In the genomic region with DNA sequence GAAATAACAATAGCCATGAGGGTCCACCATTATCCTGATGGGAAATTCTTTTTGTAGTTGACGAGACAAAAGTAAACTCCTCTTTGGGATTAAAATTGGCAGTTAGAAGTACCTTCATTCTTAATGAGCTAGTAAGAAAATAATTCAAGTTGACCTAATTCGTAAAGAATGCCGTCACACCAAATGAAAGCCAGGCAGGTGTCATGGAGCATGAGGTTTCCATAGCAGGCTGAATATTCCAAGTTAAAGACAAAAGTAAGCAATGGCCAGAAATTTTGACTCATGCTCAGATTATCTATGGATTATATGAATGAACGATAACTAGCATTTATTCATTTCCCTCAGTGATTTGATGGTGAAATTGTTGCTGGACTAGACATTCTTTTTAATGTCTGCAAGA, we compare ENCODE assay signal across 26 cellular contexts.
DNase-seq lines count a peak whose midpoint lies in the region; ATAC-seq and TF ChIP-seq lines count a peak whose summit lies in the region.
"Had no signal": no experiment of that assay in that cellular context is flagged by ENCODE, and none has a peak within 500 bp of the region (broad histone marks: within the 10 kb centered on the region; RNA-seq: fewer than 3 reads in every experiment).

No MANE protein-coding gene starts in this region.

- H3K36me3 Mint-ChIP-seq in activated T-cell treated with anti-CD3 and anti-CD28 coated beads, Interleukin-2, amount 50 U/mL, for 24 hours (ENCODE audit: low read depth), result no peaks in the 10 kb centered on the region
- H3K36me3 Mint-ChIP-seq: CD14-positive monocyte had no signal

- H4K20me1 ChIP-seq in mammary epithelial cell (ENCODE audit: insufficient read depth, low read length) (no peaks in the 10 kb centered on the region), smooth muscle cell (ENCODE audit: low read depth) (no peaks in the 10 kb centered on the region)

- in situ Hi-C loops in mammary epithelial cell (cut with MboI; ENCODE audit: low sequenced_read_pairs in 2 of 2), result loop anchor here in 1 of 2 donors (25.0 kb wide), 1 partner anchor 179 kb away; no protein-coding TSS in a partner anchor

- intact Hi-C loops in mammary epithelial cell (cut with micrococcal nuclease) (no loop called here), breast epithelium (cut with DNase I; ENCODE audit: low total_unique reads) (no loop called here)

- TF ChIP-seq CTCF in mammary epithelial cell (conservative IDR thresholded peaks at IDR 0.05 in 1 of 2, IDR thresholded peaks at IDR 0.05 in 1 of 2; ENCODE audit: extremely low read depth in 1 of 2, insufficient read depth in 1 of 2, low read depth in 1 of 2, low read length in 2 of 2) (no peak), breast epithelium (IDR thresholded peaks at IDR 0.05) (no peak), epithelial cell of esophagus (IDR thresholded peaks at IDR 0.05; ENCODE audit: insufficient read depth, low read depth, low read length, missing control alignments) (no peak), smooth muscle cell (IDR thresholded peaks at IDR 0.05; ENCODE audit: borderline replicate concordance, insufficient read depth, poor library complexity, severe bottlenecking) (no peak)

- H3K4me1 Mint-ChIP-seq in activated T-cell treated with anti-CD3 and anti-CD28 coated beads, Interleukin-2, amount 50 U/mL, for 24 hours (ENCODE audit: low read depth), result no peaks in the 10 kb centered on the region
- H3K4me1 Mint-ChIP-seq: CD14-positive monocyte; CD8-positive, alpha-beta memory T cell had no signal

- DNase-seq in mammary epithelial cell (peak; percentile 51), breast epithelium (ENCODE audit: low spot score in 2 of 2) (no peak), epithelial cell of esophagus (ENCODE audit: low read depth) (peak; percentile 72), kidney glomerular epithelial cell (lab: John Stamatoyannopoulos, UW) (peak; percentile 63), smooth muscle cell (lab: John Stamatoyannopoulos, UW; ENCODE audit: unreplicated experiment) (no peak)
- no peak for DNase-seq in activated T-cell treated with anti-CD3 and anti-CD28 coated beads, Interleukin-2, amount 50 U/mL, for 24 hours
- DNase-seq in activated T-cell treated with anti-CD3 and anti-CD28 coated beads, Interleukin-2, amount 50 U/mL, for 1 hour, result no peak
- DNase-seq: ACHN; BE2C; CD8-positive, alpha-beta memory T cell; DMS79 treated with DMSO at 0.1 percent for 48 hours; GM23248; Kasumi-1; MV-4-11; NCI-H1694; NCI-H2029 treated with DMSO at 0.1 percent for 48 hours; NCI-H446 treated with DMSO at 0.1 percent for 48 hours; NCI-H82; NK-92 treated with Interleukin-12 subunit alpha and Interleukin-12 subunit beta, amount 100 ng/mL, for 24 hours; PC-3 had no signal

- H3K4me3 Mint-ChIP-seq in activated T-cell treated with anti-CD3 and anti-CD28 coated beads, Interleukin-2, amount 50 U/mL, for 24 hours, result no peak overlapping the region
- H3K4me3 Mint-ChIP-seq: CD14-positive monocyte; CD8-positive, alpha-beta memory T cell had no signal

- no peak for TF ChIP-seq POLR2A in breast epithelium (IDR thresholded peaks at IDR 0.05)

- H3K9ac ChIP-seq in mammary epithelial cell (ENCODE audit: insufficient read depth, low read length) (no peak overlapping the region), smooth muscle cell (ENCODE audit: low read depth) (no peak overlapping the region)
- H3K9ac ChIP-seq: GM23248 had no signal

- H3K4me3 ChIP-seq in mammary epithelial cell (replicated peaks in 1 of 3; ENCODE audit: insufficient read depth in 1 of 3, low read depth in 2 of 3, low read length in 3 of 3) (no peak overlapping the region), breast epithelium (no peak overlapping the region), epithelial cell of esophagus (ENCODE audit: low read length) (no peak overlapping the region), smooth muscle cell (no peak overlapping the region)
- H3K4me3 ChIP-seq: GM23248, HAP-1 had no signal

- ATAC-seq in HG03108 (IDR thresholded peaks at IDR 0.05; ENCODE audit: unreplicated experiment), result no peak
- ATAC-seq: PC-3, SK-N-SH treated with all-trans-retinoic acid at 6 μM for 48 hours had no signal

- CTCF ChIA-PET in mammary epithelial cell (lab: Charles Lee; ENCODE audit: low non-redundant PET), result no interaction called here

- H3K27ac Mint-ChIP-seq in activated T-cell treated with anti-CD3 and anti-CD28 coated beads, Interleukin-2, amount 50 U/mL, for 24 hours, result no peak overlapping the region
- H3K27ac Mint-ChIP-seq: CD14-positive monocyte; CD8-positive, alpha-beta memory T cell had no signal

- H3K9me3 ChIP-seq in mammary epithelial cell (replicated peaks; ENCODE audit: insufficient read depth, low read length) (no peaks in the 10 kb centered on the region), breast epithelium (no peaks in the 10 kb centered on the region), smooth muscle cell (replicated peaks; ENCODE audit: low read depth) (no peaks in the 10 kb centered on the region)
- H3K9me3 ChIP-seq: BE2C, HAP-1 had no signal

- H2AFZ ChIP-seq in mammary epithelial cell (ENCODE audit: low read depth, low read length) (peak overlapping the region; percentile 6), smooth muscle cell (ENCODE audit: low read depth) (no peak overlapping the region)
- H2AFZ ChIP-seq: GM23248 had no signal

- H3F3A ChIP-seq in smooth muscle cell (ENCODE audit: low read depth), result no peaks in the 10 kb centered on the region

- no peaks in the 10 kb centered on the region for H3K27me3 ChIP-seq in mammary epithelial cell (ENCODE audit: insufficient read depth, low read length)
- H3K27me3 ChIP-seq in breast epithelium, result no peaks in the 10 kb centered on the region
- H3K27me3 ChIP-seq in smooth muscle cell (ENCODE audit: low read depth), result no peaks in the 10 kb centered on the region
- H3K27me3 ChIP-seq: BE2C had no signal

- 29% methylated on average over 4 of the region's 4 CpGs for WGBS in mammary epithelial cell (ENCODE audit: low coverage, missing lambda C conversion rate)
- WGBS in smooth muscle cell (ENCODE audit: low lambda C conversion rate), result 71% methylated on average over 4 of the region's 4 CpGs

- dilution Hi-C loops in mammary epithelial cell (cut with HindIII; ENCODE audit: low sequenced_read_pairs), result no loop called here

- peaks cover 5% of the 10 kb centered on the region for H3K9me3 Mint-ChIP-seq in activated T-cell treated with anti-CD3 and anti-CD28 coated beads, Interleukin-2, amount 50 U/mL, for 24 hours

- H3K36me3 ChIP-seq in mammary epithelial cell (ENCODE audit: insufficient read depth, low read length), result no peaks in the 10 kb centered on the region
- H3K36me3 ChIP-seq in breast epithelium, result no peaks in the 10 kb centered on the region
- no peaks in the 10 kb centered on the region for H3K36me3 ChIP-seq in smooth muscle cell (ENCODE audit: low read depth)
- H3K36me3 ChIP-seq: BE2C, HAP-1 had no signal

- H3K79me2 ChIP-seq in mammary epithelial cell (ENCODE audit: insufficient read depth, low read length) (no peaks in the 10 kb centered on the region), smooth muscle cell (ENCODE audit: low read depth) (no peaks in the 10 kb centered on the region)

- H3K4me1 ChIP-seq in mammary epithelial cell (ENCODE audit: insufficient read depth, low read length) (peaks cover 11% of the 10 kb centered on the region), breast epithelium (no peaks in the 10 kb centered on the region), smooth muscle cell (ENCODE audit: low read depth) (peaks cover 6% of the 10 kb centered on the region)
- H3K4me1 ChIP-seq: BE2C had no signal

- no peak overlapping the region for H3K4me2 ChIP-seq in mammary epithelial cell (ENCODE audit: insufficient read depth, low read depth, low read length)
- H3K4me2 ChIP-seq in smooth muscle cell, result no peak overlapping the region

- H3K27ac ChIP-seq in mammary epithelial cell (ENCODE audit: insufficient read depth, low read depth, low read length), result no peak overlapping the region
- H3K27ac ChIP-seq in breast epithelium, result no peak overlapping the region
- H3K27ac ChIP-seq in smooth muscle cell (ENCODE audit: low read depth), result peak overlapping the region; percentile 28
- H3K27ac ChIP-seq: 22Rv1, GM23248, HL-60 had no signal

- no peaks in the 10 kb centered on the region for H3K27me3 Mint-ChIP-seq in activated T-cell treated with anti-CD3 and anti-CD28 coated beads, Interleukin-2, amount 50 U/mL, for 24 hours

- no TSS peak for BruUV-seq in mammary epithelial cell (replicated peaks; lab: Mats Ljungman, UMichigan)

Comparison
In these comparisons a context has a peak if more than half of its experiments do, and no peak if none do; other contexts are left out.
1. DNase-seq: peak in mammary epithelial cell (single experiment), epithelial cell of esophagus (single experiment) and kidney glomerular epithelial cell (single experiment); none in breast epithelium (0 of 2), smooth muscle cell (single experiment), activated T-cell treated with anti-CD3 and anti-CD28 coated beads, Interleukin-2, amount 50 U/mL, for 24 hours (single experiment) and activated T-cell treated with anti-CD3 and anti-CD28 coated beads, Interleukin-2, amount 50 U/mL, for 1 hour (single experiment).